8 cellular contexts compared by ENCODE assay signal in the genomic region with DNA sequence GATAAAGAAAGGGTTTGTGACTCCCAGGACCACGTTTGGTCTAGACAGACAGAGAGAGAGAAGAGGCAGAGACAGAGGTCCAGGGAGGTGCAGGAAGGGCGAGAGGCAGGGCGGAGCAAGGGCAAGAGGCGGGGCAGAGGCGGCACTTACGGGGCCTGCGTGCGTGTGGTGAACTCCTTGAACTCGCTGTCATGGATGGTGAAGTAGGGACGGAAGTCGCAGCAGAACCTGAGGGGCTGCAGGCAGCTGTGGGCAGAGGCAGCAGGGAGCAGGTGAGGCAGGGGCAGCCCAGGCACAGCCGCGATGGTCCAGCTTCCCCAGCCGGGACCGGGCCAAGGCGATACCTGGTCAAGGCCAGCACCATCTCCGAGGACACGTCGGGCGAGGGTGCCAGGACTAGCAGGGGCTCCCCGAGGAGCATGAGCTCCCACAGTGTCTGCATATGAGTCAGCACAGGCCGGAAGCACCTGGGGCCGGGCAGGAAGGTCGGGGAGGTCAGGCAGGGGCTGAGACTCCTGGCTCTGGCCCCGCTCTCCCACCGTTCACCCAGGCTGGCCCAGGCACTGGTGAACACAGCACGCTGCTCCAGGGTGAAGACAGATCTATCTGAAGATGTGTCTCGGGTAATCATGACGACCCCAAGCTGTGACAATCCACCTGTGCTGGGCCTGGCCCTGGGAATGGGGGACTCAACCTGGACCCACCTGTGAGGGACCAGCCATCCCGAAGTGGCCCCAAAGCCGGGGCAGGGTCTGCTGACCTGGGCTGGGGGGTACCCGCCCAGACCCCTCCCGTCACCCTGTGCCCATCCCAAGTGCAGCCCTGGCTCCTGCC. TPM values are rescaled to one million over a fixed set of nuclear protein-coding genes. Genes with fewer than 3 reads are reported as not detected.
DNase-seq lines count a peak whose midpoint lies in the region; ATAC-seq and TF ChIP-seq lines count a peak whose summit lies in the region.

No MANE protein-coding gene starts in this region.

- TF ChIP-seq CTCF in RWPE1 (conservative IDR thresholded peaks at IDR 0.05; ENCODE audit: low read depth) (no peak), upper lobe of right lung (IDR thresholded peaks at IDR 0.05) (no peak)

- H3K4me1 ChIP-seq in upper lobe of right lung, result peaks cover 20% of the 10 kb centered on the region

- no peaks in the 10 kb centered on the region for H3K9me3 ChIP-seq in upper lobe of right lung

- H3K4me1 Mint-ChIP-seq in naive thymus-derived CD8-positive, alpha-beta T cell, result peaks cover 13 to 22% (median 20%) of the 10 kb centered on the region in 4 donors

- H3K27me3 ChIP-seq in upper lobe of right lung, result no peaks in the 10 kb centered on the region

- POLR2A ChIA-PET in RWPE1 (lab: Yijun Ruan, JAX; ENCODE audit: low non-redundant PET), result no interaction called here
- POLR2A ChIA-PET in naive thymus-derived CD8-positive, alpha-beta T cell (lab: Charles Lee), result interaction anchor here (0.9 to 4.3 kb wide), 9 partner anchors 10 to 211 kb away, joined by 3 to 19 read pairs (median 4); partner anchors contain the start of genes DENND6B, LMF2, NCAPH2 and SCO2

- peak overlapping the region; percentile 27 for H3K4me3 ChIP-seq in upper lobe of right lung

- peak overlapping the region; percentile 69 for H3K27ac ChIP-seq in RWPE1
- H3K27ac ChIP-seq in upper lobe of right lung, result peak overlapping the region; percentile 59

- ATAC-seq in GM18520 (IDR thresholded peaks at IDR 0.05; ENCODE audit: unreplicated experiment) (peak; percentile 48), HG02884 (IDR thresholded peaks at IDR 0.05; ENCODE audit: unreplicated experiment) (peak; percentile 63), upper lobe of right lung (peak; percentile 79)
- ATAC-seq in naive thymus-derived CD8-positive, alpha-beta T cell, result peak; percentile 93 to 95

- H3K4me3 Mint-ChIP-seq in naive thymus-derived CD8-positive, alpha-beta T cell, result peak overlapping the region; percentile 80 to 99 (median 90)

- no peaks in the 10 kb centered on the region for H3K36me3 ChIP-seq in upper lobe of right lung

- H3K27ac Mint-ChIP-seq in naive thymus-derived CD8-positive, alpha-beta T cell, result peak overlapping the region; percentile 87 to 97 (median 94)

- intact Hi-C loops in upper lobe of right lung (cut with DNase I), result no loop called here

- H3K9me3 Mint-ChIP-seq in naive thymus-derived CD8-positive, alpha-beta T cell, result no peaks in the 10 kb centered on the region

- H3K27me3 Mint-ChIP-seq in naive thymus-derived CD8-positive, alpha-beta T cell, result no peaks in the 10 kb centered on the region

- H3K36me3 Mint-ChIP-seq in naive thymus-derived CD8-positive, alpha-beta T cell, result no peaks in the 10 kb centered on the region

- no peak for DNase-seq in RWPE1 (ENCODE audit: low spot score)
- DNase-seq in activated gamma-delta T cell treated with Interleukin-2 at 50 U/mL for 16 hours, result peak; percentile 75
- peak; percentile 39 to 83 (median 65) for DNase-seq in naive thymus-derived CD8-positive, alpha-beta T cell
- DNase-seq in upper lobe of right lung, result peak; percentile 91
- DNase-seq in NCI-H2107 (lab: John Stamatoyannopoulos, UW), result no peak
- DNase-seq in ureter (ENCODE audit: low spot score), result no peak

- CTCF ChIA-PET in RWPE1 (lab: Yijun Ruan, JAX), result interaction anchor here (0.7 to 1.6 kb wide), 2 partner anchors 10 to 28 kb away, joined by 3 to 6 read pairs; no protein-coding TSS in a partner anchor

RNA-seq across cellular contexts. Expression of gene PLXNB2, which starts 7.2 kb away (rescaled TPM):
- total RNA-seq in naive thymus-derived CD8-positive, alpha-beta T cell, result 10 to 100 TPM; 14.3 to 16.7 TPM
- 1 to 10 TPM in 2 of 3 donors, under 1 TPM in 1; 0.72 to 4.1 (median 1.1) TPM for polyA plus RNA-seq in naive thymus-derived CD8-positive, alpha-beta T cell
- total RNA-seq in upper lobe of right lung, result 308 TPM
- 443 TPM for total RNA-seq in ureter

RNA-seq across cellular contexts. Expression of gene DENND6B, which starts 12.1 kb away (rescaled TPM):
- total RNA-seq in naive thymus-derived CD8-positive, alpha-beta T cell, result 1 to 10 TPM; 7.0 to 9.1 TPM
- 1 to 10 TPM in 2 of 3 donors, under 1 TPM in 1; 0.53 to 1.1 (median 1.0) TPM for polyA plus RNA-seq in naive thymus-derived CD8-positive, alpha-beta T cell
- 9.3 TPM for total RNA-seq in upper lobe of right lung
- total RNA-seq in ureter, result 21.4 TPM

RNA-seq across cellular contexts. Expression of gene PPP6R2, which starts 28.5 kb away (rescaled TPM):
- 100 to 1,000 TPM in 1 of 2 experiments, 10 to 100 TPM in 1; 93.3 to 104 TPM for total RNA-seq in naive thymus-derived CD8-positive, alpha-beta T cell
- 10 to 100 TPM; 13.3 to 29.1 (median 17.0) TPM for polyA plus RNA-seq in naive thymus-derived CD8-positive, alpha-beta T cell
- 54.0 TPM for total RNA-seq in upper lobe of right lung
- total RNA-seq in ureter, result 63.5 TPM

RNA-seq across cellular contexts. Expression of gene MAPK11, which starts 44.5 kb away (rescaled TPM):
- 1 to 10 TPM in 1 of 2 experiments, under 1 TPM in 1; 0.86 to 1.2 TPM for total RNA-seq in naive thymus-derived CD8-positive, alpha-beta T cell
- under 1 TPM; 0.13 to 0.24 (median 0.16) TPM for polyA plus RNA-seq in naive thymus-derived CD8-positive, alpha-beta T cell
- total RNA-seq in upper lobe of right lung, result 26.1 TPM
- 15.4 TPM for total RNA-seq in ureter

RNA-seq across cellular contexts. Expression of gene MAPK12, which starts 53.2 kb away (rescaled TPM):
- total RNA-seq in naive thymus-derived CD8-positive, alpha-beta T cell, result 1 to 10 TPM; 2.1 to 2.9 TPM
- under 1 TPM in 2 of 3 donors, not detected in 1; 0.02 to 0.03 TPM for polyA plus RNA-seq in naive thymus-derived CD8-positive, alpha-beta T cell
- total RNA-seq in upper lobe of right lung (22.2 TPM), ureter (14.1 TPM)

Comparison
In these comparisons a context has a peak if more than half of its experiments do, and no peak if none do; other contexts are left out.
1. DNase-seq: peak in activated gamma-delta T cell treated with Interleukin-2 at 50 U/mL for 16 hours (single experiment), naive thymus-derived CD8-positive, alpha-beta T cell (10 of 10) and upper lobe of right lung (single experiment); none in RWPE1 (single experiment), NCI-H2107 (single experiment) and ureter (single experiment).
2. RNA of gene PLXNB2, which starts 7.2 kb away (total RNA-seq): 443 TPM in ureter (single experiment) and 308 TPM in upper lobe of right lung (single experiment); 14.3 to 16.7 TPM in naive thymus-derived CD8-positive, alpha-beta T cell; every median in the first group is over 10 times any median in the second.
3. Peak in every context shown above with its lines, with median percentiles within 50 percentile points of each other: ATAC-seq.